Comparison of ENCODE assay signal across 8 cellular contexts in genomic region chr1:212034516-212035122, GRCh38. TPM values are rescaled to one million over a fixed set of nuclear protein-coding genes. Genes with fewer than 3 reads are reported as not detected.
DNase-seq lines count a peak whose midpoint lies in the region; ATAC-seq and TF ChIP-seq lines count a peak whose summit lies in the region.

No MANE protein-coding gene starts in this region.

- WGBS in trophoblast cell (ENCODE audit: extremely low coverage, insufficient coverage, insufficient read length): no CpG with 5 or more reads among the region's 13 CpGs

- H2BK12ac ChIP-seq in trophoblast cell (ENCODE audit: low read length): no peak overlapping the region

- peak overlapping the region; percentile 96 for H3K9ac ChIP-seq in trophoblast cell (ENCODE audit: low read length)

- no peak overlapping the region for H3K4ac ChIP-seq in trophoblast cell (ENCODE audit: low read depth, low read length)

- H3F3A ChIP-seq in GM23338 (replicated peaks; ENCODE audit: low read depth): no peaks in the 10 kb centered on the region

- H3K4me1 ChIP-seq in GM23338 (ENCODE audit: insufficient read depth) (peaks cover 22% of the 10 kb centered on the region), RWPE2 (ENCODE audit: insufficient read depth, poor library complexity, severe bottlenecking) (peaks cover 29% of the 10 kb centered on the region), trophoblast cell (ENCODE audit: control insufficient read depth in 1 of 2, insufficient read depth in 2 of 2, low read length in 2 of 2) (no peaks in the 10 kb centered on the region)

- DNase-seq in D341Med (ENCODE audit: low spot score) (peak; percentile 48), GM23338 (ENCODE audit: low spot score) (no peak), RWPE2 (ENCODE audit: low spot score) (no peak), fibroblast of pulmonary artery (ENCODE audit: low read depth) (no peak), trophoblast cell (no peak), NCI-H187 (lab: John Stamatoyannopoulos, UW) (no peak), G401 (ENCODE audit: low spot score) (no peak)

- TF ChIP-seq CTCF in GM23338 (conservative IDR thresholded peaks at IDR 0.05; ENCODE audit: low read depth in 2 of 2) (no peak), RWPE2 (IDR thresholded peaks at IDR 0.05; ENCODE audit: poor library complexity, severe bottlenecking) (no peak), fibroblast of pulmonary artery (IDR thresholded peaks at IDR 0.05; ENCODE audit: low read length, missing control alignments) (no peak)

- H2BK5ac ChIP-seq in trophoblast cell (ENCODE audit: low read depth, low read length, poor library complexity): no peak overlapping the region

- H3K4me1 Mint-ChIP-seq in GM23338: peaks cover 32% of the 10 kb centered on the region; the same call in 2 of the 3 replicates

- no peak overlapping the region for H2AK5ac ChIP-seq in trophoblast cell (ENCODE audit: low read length)

- peaks cover 12% of the 10 kb centered on the region for H3K27me3 Mint-ChIP-seq in GM23338 (ENCODE audit: insufficient read depth, low read depth, poor library complexity)

- peak overlapping the region; percentile 21; the same call in 1 of the 2 replicates for H3K27ac ChIP-seq in GM23338 (ENCODE audit: low read depth)
- H3K27ac ChIP-seq in RWPE2 (ENCODE audit: poor library complexity, severe bottlenecking): peak overlapping the region; percentile 54
- no peak overlapping the region for H3K27ac ChIP-seq in trophoblast cell (ENCODE audit: low read depth, low read length)

- peak overlapping the region; percentile 74 for H3K4me3 ChIP-seq in GM23338
- H3K4me3 ChIP-seq in RWPE2 (ENCODE audit: severe bottlenecking): peak overlapping the region; percentile 62
- peak overlapping the region; percentile 81 for H3K4me3 ChIP-seq in fibroblast of pulmonary artery (replicated peaks; ENCODE audit: low read depth, low read length)
- H3K4me3 ChIP-seq in trophoblast cell (ENCODE audit: low read depth, low read length): peak overlapping the region; percentile 75

- H4K20me1 ChIP-seq in GM23338 (replicated peaks; ENCODE audit: insufficient read depth): peaks cover 27% of the 10 kb centered on the region

- peak overlapping the region; percentile 96 for H3K4me3 Mint-ChIP-seq in GM23338

- H4K91ac ChIP-seq in trophoblast cell (ENCODE audit: low read depth, low read length): no peak overlapping the region

- H4K8ac ChIP-seq in trophoblast cell (ENCODE audit: low read depth, low read length): no peak overlapping the region

- H3K9me2 ChIP-seq in GM23338 (ENCODE audit: insufficient read depth): no peaks in the 10 kb centered on the region

- H3K27me3 ChIP-seq in GM23338 (ENCODE audit: insufficient read depth): no peaks in the 10 kb centered on the region
- no peaks in the 10 kb centered on the region for H3K27me3 ChIP-seq in RWPE2 (ENCODE audit: insufficient read depth, poor library complexity, severe bottlenecking)
- H3K27me3 ChIP-seq in trophoblast cell (ENCODE audit: insufficient read depth, low read length): no peaks in the 10 kb centered on the region

- H2AFZ ChIP-seq in GM23338 (no peak overlapping the region), trophoblast cell (ENCODE audit: insufficient read depth, low read length, poor library complexity) (no peak overlapping the region)

- ATAC-seq in GM23338 (peak; percentile 35), RWPE2 (ENCODE audit: low read depth) (peak; percentile 30), HG03521 (IDR thresholded peaks at IDR 0.05; ENCODE audit: unreplicated experiment) (no peak)

- no peak overlapping the region for H2BK120ac ChIP-seq in trophoblast cell (ENCODE audit: insufficient read depth, low read length, poor library complexity)

- H3K36me3 Mint-ChIP-seq in GM23338 (ENCODE audit: low read depth): peaks cover 25% of the 10 kb centered on the region; the same call in 2 of the 3 replicates

- H3K9me3 ChIP-seq in RWPE2 (ENCODE audit: severe bottlenecking) (no peaks in the 10 kb centered on the region), trophoblast cell (ENCODE audit: insufficient read depth, low read depth, low read length) (no peaks in the 10 kb centered on the region)

- H3K79me2 ChIP-seq in GM23338 (replicated peaks; ENCODE audit: insufficient read depth) (peaks cover 90% of the 10 kb centered on the region), trophoblast cell (ENCODE audit: control insufficient read depth, insufficient read depth, low read length, poor library complexity) (peaks cover 4% of the 10 kb centered on the region)

- H3K36me3 ChIP-seq in GM23338 (ENCODE audit: insufficient read depth) (no peaks in the 10 kb centered on the region), RWPE2 (ENCODE audit: low read depth) (no peaks in the 10 kb centered on the region), trophoblast cell (ENCODE audit: control insufficient read depth in 1 of 2, insufficient read depth in 2 of 2, low read length in 2 of 2) (no peaks in the 10 kb centered on the region)

- no peaks in the 10 kb centered on the region for H3K9me3 Mint-ChIP-seq in GM23338

- in situ Hi-C loops in G401 (cut with HindIII; ENCODE audit: low sequenced_read_pairs): no loop called here

- H4K12ac ChIP-seq in trophoblast cell (ENCODE audit: low read depth, low read length): no peak overlapping the region

- no peak overlapping the region for H3K14ac ChIP-seq in trophoblast cell (ENCODE audit: low read length)

- H3K27ac Mint-ChIP-seq in GM23338: peak overlapping the region; percentile 100

- no peak overlapping the region for H3K23ac ChIP-seq in trophoblast cell (ENCODE audit: low read length)

- H3K79me1 ChIP-seq in trophoblast cell (ENCODE audit: low read length): peaks cover 2% of the 10 kb centered on the region

- H3K18ac ChIP-seq in trophoblast cell (ENCODE audit: low read length): no peak overlapping the region

- H3K4me2 ChIP-seq in GM23338 (peak overlapping the region; percentile 83), trophoblast cell (ENCODE audit: low read length) (peak overlapping the region; percentile 100)

TF ChIP-seq in GM23338, 12 proteins besides CTCF, POLR2A, EP300 and RAD21:
- no peak for TF ChIP-seq EZH2phosphoT487 (IDR thresholded peaks at IDR 0.05; ENCODE audit: unreplicated experiment)
- no peak for TF ChIP-seq ZNF331 (CRISPR knock-in tag; IDR thresholded peaks at IDR 0.05; ENCODE audit: low read depth)
TF ChIP-seq in GM23338: peak in this region for 0.

RNA-seq across cellular contexts. Expression of gene INTS7, which starts 0.7 kb away (rescaled TPM):
- total RNA-seq in GM23338 (2014; rRNA removed; shearing (Covaris generic)): 21.8 and 34.0 TPM in 2 replicates
- 10.9 and 12.3 TPM in 2 replicates for polyA plus RNA-seq in GM23338 (2016; fragmentation: Nextera tagmentation; extraction: Ambion mirVana)
- polyA plus RNA-seq in trophoblast cell (2013): 8.1 and 8.3 TPM in 2 replicates
- total RNA-seq in G401 (2014; rRNA removed; shearing (Covaris generic)): 9.4 and 15.3 TPM in 2 replicates

RNA-seq across cellular contexts. Expression of gene DTL, which starts 0.9 kb away (rescaled TPM):
- total RNA-seq in GM23338 (2014; rRNA removed; shearing (Covaris generic)): 47.7 and 58.8 TPM in 2 replicates
- 19.5 and 26.5 TPM in 2 replicates for polyA plus RNA-seq in GM23338 (2016; fragmentation: Nextera tagmentation; extraction: Ambion mirVana)
- polyA plus RNA-seq in trophoblast cell (2013): 15.3 and 17.3 TPM in 2 replicates
- total RNA-seq in G401 (2014; rRNA removed; shearing (Covaris generic)): 29.9 and 38.1 TPM in 2 replicates
